18 cellular contexts compared by ENCODE assay signal in the genomic region with DNA sequence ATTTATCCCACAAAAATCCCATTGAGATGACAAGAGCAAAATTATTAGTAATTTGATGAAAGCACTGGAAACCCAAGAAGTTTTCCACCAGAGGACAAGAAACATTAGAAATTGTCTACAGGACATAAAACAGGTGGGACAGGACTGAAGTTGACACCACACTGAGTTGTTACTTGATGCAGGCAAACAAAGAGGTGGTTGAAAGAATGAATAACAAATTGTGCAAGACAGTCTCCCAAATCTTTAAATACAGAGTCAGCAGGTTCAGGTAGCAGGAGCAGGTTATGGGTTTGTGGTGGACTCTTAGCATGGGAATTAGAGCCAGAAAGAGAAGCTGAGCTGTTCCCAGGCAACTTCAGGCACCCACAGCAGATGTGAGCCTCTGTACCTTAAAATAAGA. TPM values are rescaled to one million over a fixed set of nuclear protein-coding genes. Genes with fewer than 3 reads are reported as not detected.
A peak's percentile ranks its signal among the peaks of the same experiment; 100 is the strongest.
DNase-seq lines count a peak whose midpoint lies in the region; ATAC-seq and TF ChIP-seq lines count a peak whose summit lies in the region.
"Had no signal": no experiment of that assay in that cellular context is flagged by ENCODE, and none has a peak within 500 bp of the region (broad histone marks: within the 10 kb centered on the region; RNA-seq: fewer than 3 reads in every experiment).

No MANE protein-coding gene starts in this region.

- H3K36me3 ChIP-seq in RWPE2 (ENCODE audit: low read depth), result no peaks in the 10 kb centered on the region
- H3K36me3 ChIP-seq in mesendoderm (ENCODE audit: control insufficient read depth, insufficient read depth, low read length), result no peaks in the 10 kb centered on the region
- H3K36me3 ChIP-seq: HAP-1 had no signal

- no peak overlapping the region for H2BK5ac ChIP-seq in mesendoderm (ENCODE audit: low read length)

- H4K8ac ChIP-seq in mesendoderm (ENCODE audit: low read depth, low read length), result no peak overlapping the region

- no peak overlapping the region for H3K27ac Mint-ChIP-seq in activated CD4-positive, alpha-beta T cell treated with anti-CD3 and anti-CD28 coated beads, Interleukin-2, amount 10 ng/mL, durations not matched to agents 24 days and 14 days
- H3K27ac Mint-ChIP-seq in activated CD4-positive, alpha-beta T cell treated with anti-CD3 and anti-CD28 coated beads for 36 hours, result no peak overlapping the region
- H3K27ac Mint-ChIP-seq: B cell; CD4-positive, CD25-positive, alpha-beta regulatory T cell; CD8-positive, alpha-beta T cell; HFFc6 had no signal

- H3K27me3 ChIP-seq in RWPE2 (ENCODE audit: insufficient read depth, poor library complexity, severe bottlenecking) (no peaks in the 10 kb centered on the region), mesendoderm (ENCODE audit: insufficient read depth, low read length, poor library complexity) (no peaks in the 10 kb centered on the region)
- H3K27me3 ChIP-seq: BLaER1 had no signal

- no peaks in the 10 kb centered on the region for H3K79me2 ChIP-seq in mesendoderm (ENCODE audit: control insufficient read depth, insufficient read depth, low read length)

- H3K4me1 Mint-ChIP-seq in activated CD4-positive, alpha-beta T cell treated with anti-CD3 and anti-CD28 coated beads, Interleukin-2, amount 10 ng/mL, durations not matched to agents 24 days and 14 days, result no peaks in the 10 kb centered on the region
- H3K4me1 Mint-ChIP-seq in activated CD4-positive, alpha-beta T cell treated with anti-CD3 and anti-CD28 coated beads for 36 hours, result no peaks in the 10 kb centered on the region
- H3K4me1 Mint-ChIP-seq: B cell; CD4-positive, CD25-positive, alpha-beta regulatory T cell had no signal

- no peak overlapping the region for H3K4me2 ChIP-seq in mesendoderm (ENCODE audit: low read length)
- H3K4me2 ChIP-seq: BLaER1 had no signal

- no peak overlapping the region for H2AK5ac ChIP-seq in mesendoderm (ENCODE audit: low read length)

- no peak overlapping the region for H3K18ac ChIP-seq in mesendoderm (ENCODE audit: low read length)

- no peak overlapping the region for H3K56ac ChIP-seq in mesendoderm (ENCODE audit: low read length)

- DNase-seq in activated CD4-positive, alpha-beta T cell treated with anti-CD3 and anti-CD28 coated beads, Interleukin-2, amount 10 ng/mL, durations not matched to agents 24 days and 14 days, result peak; percentile 15
- no peak for DNase-seq in activated CD4-positive, alpha-beta T cell treated with anti-CD3 and anti-CD28 coated beads for 36 hours
- DNase-seq in RWPE2 (ENCODE audit: low spot score), result no peak
- DNase-seq in left kidney (ENCODE audit: low read depth, low spot score), result peak; percentile 43
- no peak for DNase-seq in AML-193 (lab: John Stamatoyannopoulos, UW)
- DNase-seq in mesendoderm, result no peak
- DNase-seq: Caco-2; CD4-positive, CD25-positive, alpha-beta regulatory T cell; CD8-positive, alpha-beta T cell; DMS153; EL; GDM1; GOT3; HFFc6 had no signal

- H3K27ac ChIP-seq in RWPE2 (ENCODE audit: poor library complexity, severe bottlenecking) (no peak overlapping the region), mesendoderm (ENCODE audit: low read depth, low read length) (no peak overlapping the region)
- H3K27ac ChIP-seq: BLaER1, C4-2B had no signal

- H3K4me3 Mint-ChIP-seq in activated CD4-positive, alpha-beta T cell treated with anti-CD3 and anti-CD28 coated beads, Interleukin-2, amount 10 ng/mL, durations not matched to agents 24 days and 14 days, result no peak overlapping the region
- H3K4me3 Mint-ChIP-seq in activated CD4-positive, alpha-beta T cell treated with anti-CD3 and anti-CD28 coated beads for 36 hours, result no peak overlapping the region
- H3K4me3 Mint-ChIP-seq: B cell; CD4-positive, CD25-positive, alpha-beta regulatory T cell; CD8-positive, alpha-beta T cell; HFFc6 had no signal

- no peak overlapping the region for H2BK15ac ChIP-seq in mesendoderm (replicated peaks; ENCODE audit: low read depth)

- no peak overlapping the region for H2BK120ac ChIP-seq in mesendoderm (ENCODE audit: low read depth, low read length)

- H3K9ac ChIP-seq in mesendoderm (ENCODE audit: low read length), result no peak overlapping the region
- H3K9ac ChIP-seq: BLaER1 had no signal

- no peak for ATAC-seq in activated CD4-positive, alpha-beta T cell treated with anti-CD3 and anti-CD28 coated beads for 36 hours
- ATAC-seq in RWPE2 (ENCODE audit: low read depth), result 0 out of 3 replicates have a peak, but pooled peaks have one; percentile 12
- ATAC-seq: CD8-positive, alpha-beta T cell had no signal

- H3K36me3 Mint-ChIP-seq in activated CD4-positive, alpha-beta T cell treated with anti-CD3 and anti-CD28 coated beads, Interleukin-2, amount 10 ng/mL, durations not matched to agents 24 days and 14 days (ENCODE audit: low read depth), result no peaks in the 10 kb centered on the region
- H3K36me3 Mint-ChIP-seq in activated CD4-positive, alpha-beta T cell treated with anti-CD3 and anti-CD28 coated beads for 36 hours (ENCODE audit: low read depth), result peaks cover 3% of the 10 kb centered on the region
- H3K36me3 Mint-ChIP-seq: CD4-positive, CD25-positive, alpha-beta regulatory T cell; CD8-positive, alpha-beta T cell had no signal

- no peak overlapping the region for H4K5ac ChIP-seq in mesendoderm (ENCODE audit: low read length)

- no peak overlapping the region for H3K4me3 ChIP-seq in RWPE2 (ENCODE audit: severe bottlenecking)
- no peak overlapping the region for H3K4me3 ChIP-seq in mesendoderm (ENCODE audit: low read length)
- H3K4me3 ChIP-seq: BLaER1, HAP-1 had no signal

- no peak for TF ChIP-seq CTCF in RWPE2 (IDR thresholded peaks at IDR 0.05; ENCODE audit: poor library complexity, severe bottlenecking)

- no peaks in the 10 kb centered on the region for H3K4me1 ChIP-seq in RWPE2 (ENCODE audit: insufficient read depth, poor library complexity, severe bottlenecking)
- no peaks in the 10 kb centered on the region for H3K4me1 ChIP-seq in mesendoderm (ENCODE audit: control insufficient read depth, low read depth, low read length)
- H3K4me1 ChIP-seq: BLaER1, Caco-2, HAP-1 had no signal

- H3K4ac ChIP-seq in mesendoderm (ENCODE audit: low read depth, low read length), result no peak overlapping the region

- H3K9me3 ChIP-seq in RWPE2 (ENCODE audit: severe bottlenecking), result no peaks in the 10 kb centered on the region
- H3K9me3 ChIP-seq: Caco-2, HAP-1 had no signal

- peaks cover 3% of the 10 kb centered on the region for H3K9me3 Mint-ChIP-seq in activated CD4-positive, alpha-beta T cell treated with anti-CD3 and anti-CD28 coated beads, Interleukin-2, amount 10 ng/mL, durations not matched to agents 24 days and 14 days
- peaks cover 9% of the 10 kb centered on the region for H3K9me3 Mint-ChIP-seq in activated CD4-positive, alpha-beta T cell treated with anti-CD3 and anti-CD28 coated beads for 36 hours (ENCODE audit: low read depth)

- no peaks in the 10 kb centered on the region for H3K79me1 ChIP-seq in mesendoderm (ENCODE audit: low read length)

- peaks cover 1% of the 10 kb centered on the region for H3K27me3 Mint-ChIP-seq in activated CD4-positive, alpha-beta T cell treated with anti-CD3 and anti-CD28 coated beads, Interleukin-2, amount 10 ng/mL, durations not matched to agents 24 days and 14 days
- no peaks in the 10 kb centered on the region for H3K27me3 Mint-ChIP-seq in activated CD4-positive, alpha-beta T cell treated with anti-CD3 and anti-CD28 coated beads for 36 hours
- H3K27me3 Mint-ChIP-seq: B cell; CD4-positive, CD25-positive, alpha-beta regulatory T cell had no signal

- CTCF ChIA-PET in activated CD4-positive, alpha-beta T cell treated with anti-CD3 and anti-CD28 coated beads for 36 hours (lab: Charles Lee), result no interaction called here

- H3K23ac ChIP-seq in mesendoderm (ENCODE audit: low read length), result no peak overlapping the region

- POLR2A ChIA-PET in activated CD4-positive, alpha-beta T cell treated with anti-CD3 and anti-CD28 coated beads for 36 hours (lab: Charles Lee), result no interaction called here

- intact Hi-C loops in activated CD4-positive, alpha-beta T cell treated with anti-CD3 and anti-CD28 coated beads, Interleukin-2, amount 10 ng/mL, durations not matched to agents 24 days and 14 days (cut with micrococcal nuclease), result no loop called here
- intact Hi-C loops in activated CD4-positive, alpha-beta T cell treated with anti-CD3 and anti-CD28 coated beads for 36 hours (cut with DNase I, micrococcal nuclease), result no loop called here

RNA-seq across cellular contexts. Expression of a gene that starts 30.3 kb away (rescaled TPM):
- total RNA-seq in activated CD4-positive, alpha-beta T cell treated with anti-CD3 and anti-CD28 coated beads, Interleukin-2, amount 10 ng/mL, durations not matched to agents 24 days and 14 days, result 1.0 and 1.1 TPM in 2 replicates
- total RNA-seq in activated CD4-positive, alpha-beta T cell treated with anti-CD3 and anti-CD28 coated beads for 36 hours, result 1 to 10 TPM in 1 of 2 experiments, under 1 TPM in 1; 0.88 to 1.1 TPM
- polyA plus RNA-seq in mesendoderm (2013, experiment 1 of 2), result 0.72 TPM
- polyA plus RNA-seq in mesendoderm (2013, experiment 2 of 2), result 0.71 TPM

Comparison
In these comparisons a context has a peak if more than half of its experiments do, and no peak if none do; other contexts are left out.
1. DNase-seq: peak in activated CD4-positive, alpha-beta T cell treated with anti-CD3 and anti-CD28 coated beads, Interleukin-2, amount 10 ng/mL, durations not matched to agents 24 days and 14 days (single experiment) and left kidney (single experiment); none in activated CD4-positive, alpha-beta T cell treated with anti-CD3 and anti-CD28 coated beads for 36 hours (single experiment), RWPE2 (single experiment), AML-193 (0 of 2) and mesendoderm (single experiment).